Comparison of ENCODE assay signal across 8 cellular contexts in the genomic region with DNA sequence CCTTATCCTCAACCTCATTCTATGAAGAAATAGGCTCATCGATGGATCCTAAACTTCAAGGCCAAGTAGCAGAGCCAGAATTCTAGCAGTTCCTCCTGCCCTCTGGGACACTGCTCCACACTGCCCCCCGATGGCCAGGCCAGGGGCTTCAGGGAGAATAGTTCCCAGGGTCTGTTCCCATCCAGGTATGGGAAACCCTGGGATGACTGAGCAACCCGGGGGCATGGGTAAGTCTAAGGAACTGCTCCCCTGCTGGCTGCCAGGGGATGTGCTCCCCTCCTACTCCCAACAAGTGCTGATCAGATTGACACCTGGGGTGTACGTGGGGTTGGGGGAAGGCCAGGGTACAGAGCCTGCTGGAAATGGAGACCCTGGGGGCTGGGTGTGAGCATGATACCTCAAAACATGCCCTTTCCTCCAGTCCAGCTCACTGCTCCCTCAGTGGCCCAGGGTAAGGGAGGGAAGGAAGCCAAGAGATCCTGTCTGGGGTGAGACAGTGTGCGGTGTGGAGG. TPM values are rescaled to one million over a fixed set of nuclear protein-coding genes. Genes with fewer than 3 reads are reported as not detected.
DNase-seq lines count a peak whose midpoint lies in the region; ATAC-seq, FAIRE-seq and TF ChIP-seq lines count a peak whose summit lies in the region.

No MANE protein-coding gene starts in this region.

- FAIRE-seq in pancreas (lab: Jason Lieb, UNC), result no peak

- TF ChIP-seq CTCF in GM12872 (IDR thresholded peaks at IDR 0.05; ENCODE audit: insufficient read depth, low read depth, low read length) (peak; percentile 83), fibroblast of the aortic adventitia (IDR thresholded peaks at IDR 0.05; ENCODE audit: insufficient read depth, low read length) (peak; percentile 86), pancreas (IDR thresholded peaks at IDR 0.05) (peak; percentile 55 to 74 (median 60))

- H3K4me3 ChIP-seq in fibroblast of the aortic adventitia (ENCODE audit: low read depth, low read length), result no peak overlapping the region
- H3K4me3 ChIP-seq in pancreas, result no peak overlapping the region

- intact Hi-C loops in pancreas (cut with DNase I), result loop anchor here in 1 of 3 donors (5.0 kb wide), 1 partner anchor 53 kb away; the partner anchor contains the start of gene CSK

- H3K27me3 ChIP-seq in pancreas, result no peaks in the 10 kb centered on the region

- ATAC-seq in pancreas (peak; percentile 61 to 93 (median 81)), HG03520 (IDR thresholded peaks at IDR 0.05; ENCODE audit: unreplicated experiment) (no peak), GM18870 (IDR thresholded peaks at IDR 0.05; ENCODE audit: unreplicated experiment) (no peak)

- no peaks in the 10 kb centered on the region for H3K4me1 ChIP-seq in pancreas

- DNase-seq in 8988T, result peak; percentile 94
- DNase-seq in NOMO-1 (lab: John Stamatoyannopoulos, UW; ENCODE audit: unreplicated experiment in 2 of 2), result peak; percentile 22 to 26
- DNase-seq in activated T-cell treated with anti-CD3 and anti-CD28 coated beads, Interleukin-2, amount 50 U/mL, for 1 hour, result peak; percentile 54
- peak; percentile 52 for DNase-seq in fibroblast of the aortic adventitia (ENCODE audit: low read depth)
- DNase-seq in pancreas, result peak in 5 of 6 donors; percentile 39 to 86 (median 69)

- 35 to 36% methylated on average over 5 of the region's 5 CpGs for WGBS in pancreas, 2 donors

- no peaks in the 10 kb centered on the region for H3K9me3 ChIP-seq in pancreas

- H3K36me3 ChIP-seq in pancreas, result no peaks in the 10 kb centered on the region

- H3K27ac ChIP-seq in pancreas, result no peak overlapping the region

RNA-seq across cellular contexts. Expression of gene ULK3, which starts 7.6 kb away (rescaled TPM):
- total RNA-seq in fibroblast of the aortic adventitia (ENCODE audit: low replicate concordance) (15.1 and 17.7 TPM in 2 replicates), pancreas (10 to 100 TPM; 15.0 to 30.8 (median 19.6) TPM)
- 10 to 100 TPM; 60.4 to 83.5 TPM for polyA plus RNA-seq in pancreas

RNA-seq across cellular contexts. Expression of gene CPLX3, which starts 8.9 kb away (rescaled TPM):
- not detected in 2 replicates for total RNA-seq in fibroblast of the aortic adventitia (ENCODE audit: low replicate concordance)
- not detected for total RNA-seq in pancreas
- under 1 TPM in 1 of 2 donors, not detected in 1; 0.09 TPM for polyA plus RNA-seq in pancreas

RNA-seq across cellular contexts. Expression of gene LMAN1L, which starts 22.7 kb away (rescaled TPM):
- total RNA-seq in fibroblast of the aortic adventitia (ENCODE audit: low replicate concordance) (not detected in 2 replicates), pancreas (under 1 TPM in 1 of 6 donors, not detected in 5; 0.14 TPM)
- polyA plus RNA-seq in pancreas, result not detected

RNA-seq across cellular contexts. Expression of gene SCAMP2, which starts 37.8 kb away (rescaled TPM):
- total RNA-seq in fibroblast of the aortic adventitia (ENCODE audit: low replicate concordance), result 18.5 and 29.6 TPM in 2 replicates
- total RNA-seq in pancreas, result 10 to 100 TPM; 33.3 to 49.0 (median 34.3) TPM
- 10 to 100 TPM; 21.4 to 31.7 TPM for polyA plus RNA-seq in pancreas

RNA-seq across cellular contexts. Expression of gene CSK, which starts 53.5 kb away (rescaled TPM):
- 8.0 and 28.1 TPM in 2 replicates for total RNA-seq in fibroblast of the aortic adventitia (ENCODE audit: low replicate concordance)
- 10 to 100 TPM in 5 of 6 donors, 1 to 10 TPM in 1; 8.5 to 35.1 (median 14.1) TPM for total RNA-seq in pancreas
- 10 to 100 TPM; 18.1 to 22.3 TPM for polyA plus RNA-seq in pancreas

Comparison
In these comparisons a context has a peak if more than half of its experiments do, and no peak if none do; other contexts are left out.
1. DNase-seq: peak in every context shown above with its lines; median percentile 94 in 8988T; 69 in pancreas; 54 in activated T-cell treated with anti-CD3 and anti-CD28 coated beads, Interleukin-2, amount 50 U/mL, for 1 hour; 52 in fibroblast of the aortic adventitia; 24 in NOMO-1.
2. ATAC-seq: peak in pancreas (4 of 4); none in HG03520 (single experiment) and GM18870 (single experiment).
3. Peak in every context shown above with its lines, with median percentiles within 50 percentile points of each other: CTCF ChIP-seq.